Comparison of ENCODE assay signal across 31 cellular contexts in the genomic region with DNA sequence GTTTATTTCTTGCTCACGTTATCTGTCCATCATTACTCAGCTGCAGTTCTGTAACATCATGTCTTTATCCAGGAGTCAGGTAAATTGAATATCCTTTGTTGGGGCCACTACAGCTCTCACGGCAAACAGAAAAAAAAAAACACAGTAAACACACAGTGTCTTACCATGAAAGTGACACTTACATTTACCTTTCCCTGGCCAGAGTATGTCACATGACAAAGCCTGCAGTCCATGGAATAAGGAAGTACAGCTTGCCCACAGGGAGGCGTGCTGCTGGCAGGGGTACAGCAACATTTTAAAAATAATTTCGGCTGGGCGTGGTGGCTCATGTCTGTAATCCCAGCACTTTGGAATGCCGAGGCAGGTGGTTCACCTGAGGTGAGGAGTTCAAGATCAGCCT.
"Had no signal": no experiment of that assay in that cellular context is flagged by ENCODE, and none has a peak within 500 bp of the region (broad histone marks: within the 10 kb centered on the region; RNA-seq: fewer than 3 reads in every experiment).

No MANE protein-coding gene starts in this region.

- H3K27me3 ChIP-seq: adrenal gland, body of pancreas, colonic mucosa, gastrocnemius medialis, ovary, sigmoid colon, uterus had no signal

- H3K4me3 ChIP-seq: adrenal gland, body of pancreas, colonic mucosa, gastrocnemius medialis, ovary, prostate gland, sigmoid colon, thoracic aorta, uterus had no signal

- DNase-seq: activated CD4-positive, alpha-beta T cell treated with anti-CD3 and anti-CD28 coated beads for 36 hours; activated CD4-positive, CD25-positive, alpha-beta regulatory T cell; activated CD8-positive, alpha-beta memory T cell treated with anti-CD3 and anti-CD28 coated beads, Interleukin-2, amount 10 ng/mL, durations not matched to agents 7 days and 5 days; activated CD8-positive, alpha-beta T cell treated with anti-CD3 and anti-CD28 coated beads, Interleukin-2, amount 10 ng/mL, durations not matched to agents 7 days and 5 days; activated effector memory CD4-positive, alpha-beta T cell treated with Interleukin-2 at 50 U/mL for 16 hours; activated naive CD4-positive, alpha-beta T cell treated with anti-CD3 and anti-CD28 coated beads for 36 hours; activated naive CD8-positive, alpha-beta T cell treated with anti-CD3 and anti-CD28 coated beads for 36 hours; adrenal gland; aorta; body of pancreas; cerebellar nuclear complex; colonic mucosa; effector CD8-positive, alpha-beta T cell; gastrocnemius medialis; glutamatergic neuron; immature natural killer cell; kidney; left colon; mammary epithelial cell; midbrain; naive thymus-derived CD4-positive, alpha-beta T cell; ovary; retina; sigmoid colon; small intestine; stimulated activated CD4-positive, alpha-beta T cell treated with anti-CD3 and anti-CD28 coated beads, Interleukin-4, amount 100 ng/mL, for 24 hours; T-helper 2 cell; uterus had no signal

- FAIRE-seq: kidney, small intestine had no signal

- H3K9me3 ChIP-seq: adrenal gland, body of pancreas, colonic mucosa, gastrocnemius medialis, ovary, prostate gland, sigmoid colon, thoracic aorta, uterus had no signal

- ATAC-seq: activated CD4-positive, alpha-beta T cell treated with anti-CD3 and anti-CD28 coated beads for 36 hours; activated CD8-positive, alpha-beta memory T cell treated with anti-CD3 and anti-CD28 coated beads, Interleukin-2, amount 10 ng/mL, durations not matched to agents 7 days and 5 days; activated CD8-positive, alpha-beta T cell treated with anti-CD3 and anti-CD28 coated beads, Interleukin-2, amount 10 ng/mL, durations not matched to agents 7 days and 5 days; body of pancreas; gastrocnemius medialis; left colon; naive thymus-derived CD4-positive, alpha-beta T cell; stimulated activated effector memory CD8-positive, alpha-beta T cell treated with anti-CD3 and anti-CD28 coated beads, Interleukin-12 subunit alpha, Interleukin-12 subunit beta, amount 100 ng/mL, for 72 hours had no signal

- H3K4me1 ChIP-seq: adrenal gland, body of pancreas, colonic mucosa, gastrocnemius medialis, prostate gland, sigmoid colon, uterus had no signal

- H3K27ac ChIP-seq: adrenal gland, body of pancreas, colonic mucosa, gastrocnemius medialis, ovary, prostate gland, sigmoid colon, thoracic aorta, uterus had no signal

- H3K36me3 ChIP-seq: adrenal gland, colonic mucosa, gastrocnemius medialis, ovary, prostate gland, sigmoid colon, thoracic aorta, uterus had no signal
